8 cellular contexts compared by ENCODE assay signal in the genomic region with DNA sequence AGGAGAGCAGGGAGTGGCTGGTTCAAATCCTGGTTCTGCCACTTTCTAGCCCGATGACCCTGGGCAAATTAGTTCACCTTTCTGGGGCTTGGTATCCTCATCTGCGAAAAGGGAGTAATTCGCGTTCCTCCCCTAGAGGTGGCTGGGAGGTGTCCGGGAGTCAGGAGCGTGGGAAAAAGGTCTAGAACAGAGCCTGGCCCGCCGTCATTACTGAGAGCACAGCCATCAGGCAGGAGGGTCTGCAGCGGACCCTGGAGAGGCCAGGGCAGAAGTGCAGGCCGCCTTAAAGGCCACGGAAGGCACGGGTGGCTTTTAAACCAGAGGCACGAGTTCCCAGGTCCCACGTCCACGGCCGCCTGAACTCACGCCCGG. TPM values are rescaled to one million over a fixed set of nuclear protein-coding genes. Genes with fewer than 3 reads are reported as not detected.
DNase-seq lines count a peak whose midpoint lies in the region; ATAC-seq and TF ChIP-seq lines count a peak whose summit lies in the region.

No MANE protein-coding gene starts in this region.

- no peaks in the 10 kb centered on the region for H3K27me3 ChIP-seq in BE2C

- peaks cover 4% of the 10 kb centered on the region; the same call in 1 of the 2 replicates for H3K36me3 ChIP-seq in BE2C

- TF ChIP-seq CTCF in BE2C (IDR thresholded peaks at IDR 0.05; ENCODE audit: low read depth, low read length) (no peak), LNCaP clone FGC (IDR thresholded peaks at IDR 0.05; ENCODE audit: control insufficient read depth, extremely low read depth, insufficient read depth) (no peak)

- no peaks in the 10 kb centered on the region for H3K9me3 ChIP-seq in BE2C

- H3K36me3 Mint-ChIP-seq in dendritic cell treated with granulocyte-macrophage colony-stimulating factor and Interleukin-4, amounts not matched to agents 40 ng/mL and 50 ng/mL, for 4 days (ENCODE audit: low read depth), result peaks cover 46% of the 10 kb centered on the region
- no peaks in the 10 kb centered on the region for H3K36me3 Mint-ChIP-seq in natural killer cell treated with Interleukin-12 subunit alpha and Interleukin-12 subunit beta and Interleukin-15 and Interleukin-18, amount 100 ng/mL, for 72 hours

- H3K9me3 Mint-ChIP-seq in dendritic cell treated with granulocyte-macrophage colony-stimulating factor and Interleukin-4, amounts not matched to agents 40 ng/mL and 50 ng/mL, for 4 days, result no peaks in the 10 kb centered on the region
- no peaks in the 10 kb centered on the region for H3K9me3 Mint-ChIP-seq in natural killer cell treated with Interleukin-12 subunit alpha and Interleukin-12 subunit beta and Interleukin-15 and Interleukin-18, amount 100 ng/mL, for 72 hours

- peak overlapping the region; percentile 90 for H3K27ac Mint-ChIP-seq in dendritic cell treated with granulocyte-macrophage colony-stimulating factor and Interleukin-4, amounts not matched to agents 40 ng/mL and 50 ng/mL, for 4 days
- peak overlapping the region; percentile 51 to 77 for H3K27ac Mint-ChIP-seq in natural killer cell treated with Interleukin-12 subunit alpha and Interleukin-12 subunit beta and Interleukin-15 and Interleukin-18, amount 100 ng/mL, for 72 hours

- peaks cover 35% of the 10 kb centered on the region for H3K27me3 Mint-ChIP-seq in dendritic cell treated with granulocyte-macrophage colony-stimulating factor and Interleukin-4, amounts not matched to agents 40 ng/mL and 50 ng/mL, for 4 days
- H3K27me3 Mint-ChIP-seq in natural killer cell treated with Interleukin-12 subunit alpha and Interleukin-12 subunit beta and Interleukin-15 and Interleukin-18, amount 100 ng/mL, for 72 hours, result peaks cover 0 to 3% of the 10 kb centered on the region in 2 donors

- intact Hi-C loops in dendritic cell treated with granulocyte-macrophage colony-stimulating factor and Interleukin-4, amounts not matched to agents 40 ng/mL and 50 ng/mL, for 4 days (cut with micrococcal nuclease), result loop anchor here (10.0 kb wide), 1 partner anchor 119 kb away; no protein-coding TSS in a partner anchor
- intact Hi-C loops in sciatic nerve (cut with DNase I), result no loop called here

- ATAC-seq in natural killer cell treated with Interleukin-12 subunit alpha and Interleukin-12 subunit beta and Interleukin-15 and Interleukin-18, amount 100 ng/mL, for 72 hours, result no peak
- ATAC-seq in sciatic nerve (no peak), GM18511 (IDR thresholded peaks at IDR 0.05; ENCODE audit: unreplicated experiment) (no peak)

- H3K4me1 ChIP-seq in BE2C, result peaks cover 13% of the 10 kb centered on the region; the same call in 1 of the 2 replicates

- peak overlapping the region; percentile 88 for H3K4me3 Mint-ChIP-seq in dendritic cell treated with granulocyte-macrophage colony-stimulating factor and Interleukin-4, amounts not matched to agents 40 ng/mL and 50 ng/mL, for 4 days
- peak overlapping the region; percentile 89 for H3K4me3 Mint-ChIP-seq in natural killer cell treated with Interleukin-12 subunit alpha and Interleukin-12 subunit beta and Interleukin-15 and Interleukin-18, amount 100 ng/mL, for 72 hours

- H3K4me1 Mint-ChIP-seq in dendritic cell treated with granulocyte-macrophage colony-stimulating factor and Interleukin-4, amounts not matched to agents 40 ng/mL and 50 ng/mL, for 4 days (ENCODE audit: low read depth), result peaks cover 35% of the 10 kb centered on the region
- peaks cover 24 to 37% of the 10 kb centered on the region in 2 donors for H3K4me1 Mint-ChIP-seq in natural killer cell treated with Interleukin-12 subunit alpha and Interleukin-12 subunit beta and Interleukin-15 and Interleukin-18, amount 100 ng/mL, for 72 hours (ENCODE audit: low read depth in 2 of 2)

- DNase-seq in BE2C, result no peak
- DNase-seq in LNCaP clone FGC (ENCODE audit: low read depth), result no peak
- no peak for DNase-seq in natural killer cell treated with Interleukin-12 subunit alpha and Interleukin-12 subunit beta and Interleukin-15 and Interleukin-18, amount 100 ng/mL, for 72 hours (ENCODE audit: low spot score)
- no peak for DNase-seq in DMS114 treated with DMSO at 0.1 percent for 48 hours (lab: John Stamatoyannopoulos, UW; ENCODE audit: unreplicated experiment)
- DNase-seq in nucleus accumbens (lab: John Stamatoyannopoulos, UW), result no peak
- DNase-seq in sciatic nerve (ENCODE audit: low spot score), result no peak

- H3K4me3 ChIP-seq in BE2C (ENCODE audit: low read depth, low read length) (peak overlapping the region; percentile 77), LNCaP clone FGC (ENCODE audit: low read depth, low read length) (peak overlapping the region; percentile 98)

RNA-seq across cellular contexts. Expression of a gene that starts 0.9 kb away (rescaled TPM):
- 39.2 TPM for polyA plus RNA-seq in BE2C (2012; ENCODE audit: insufficient read depth, insufficient read length, low read depth)
- total RNA-seq in natural killer cell treated with Interleukin-12 subunit alpha and Interleukin-12 subunit beta and Interleukin-15 and Interleukin-18, amount 100 ng/mL, for 72 hours, result 10 to 100 TPM; 37.7 to 70.5 TPM
- total RNA-seq in sciatic nerve, result 32.3 TPM

RNA-seq across cellular contexts. Expression of a gene that starts 4.6 kb away (rescaled TPM):
- not detected for polyA plus RNA-seq in BE2C (2012; ENCODE audit: insufficient read depth, insufficient read length, low read depth)
- not detected for total RNA-seq in natural killer cell treated with Interleukin-12 subunit alpha and Interleukin-12 subunit beta and Interleukin-15 and Interleukin-18, amount 100 ng/mL, for 72 hours
- total RNA-seq in sciatic nerve, result 2.1 TPM

RNA-seq across cellular contexts. Expression of a gene that starts 30.7 kb away (rescaled TPM):
- polyA plus RNA-seq in BE2C (2012; ENCODE audit: insufficient read depth, insufficient read length, low read depth), result 29.5 TPM
- total RNA-seq in natural killer cell treated with Interleukin-12 subunit alpha and Interleukin-12 subunit beta and Interleukin-15 and Interleukin-18, amount 100 ng/mL, for 72 hours, result 100 to 1,000 TPM in 1 of 2 donors, 10 to 100 TPM in 1; 93.2 to 118 TPM
- total RNA-seq in sciatic nerve, result 73.3 TPM

RNA-seq across cellular contexts. Expression of a gene that starts 49.4 kb away (rescaled TPM):
- polyA plus RNA-seq in BE2C (2012; ENCODE audit: insufficient read depth, insufficient read length, low read depth), result 6.1 TPM
- 1 to 10 TPM; 5.5 to 6.9 TPM for total RNA-seq in natural killer cell treated with Interleukin-12 subunit alpha and Interleukin-12 subunit beta and Interleukin-15 and Interleukin-18, amount 100 ng/mL, for 72 hours
- 1.1 TPM for total RNA-seq in sciatic nerve
